In the genomic region with DNA sequence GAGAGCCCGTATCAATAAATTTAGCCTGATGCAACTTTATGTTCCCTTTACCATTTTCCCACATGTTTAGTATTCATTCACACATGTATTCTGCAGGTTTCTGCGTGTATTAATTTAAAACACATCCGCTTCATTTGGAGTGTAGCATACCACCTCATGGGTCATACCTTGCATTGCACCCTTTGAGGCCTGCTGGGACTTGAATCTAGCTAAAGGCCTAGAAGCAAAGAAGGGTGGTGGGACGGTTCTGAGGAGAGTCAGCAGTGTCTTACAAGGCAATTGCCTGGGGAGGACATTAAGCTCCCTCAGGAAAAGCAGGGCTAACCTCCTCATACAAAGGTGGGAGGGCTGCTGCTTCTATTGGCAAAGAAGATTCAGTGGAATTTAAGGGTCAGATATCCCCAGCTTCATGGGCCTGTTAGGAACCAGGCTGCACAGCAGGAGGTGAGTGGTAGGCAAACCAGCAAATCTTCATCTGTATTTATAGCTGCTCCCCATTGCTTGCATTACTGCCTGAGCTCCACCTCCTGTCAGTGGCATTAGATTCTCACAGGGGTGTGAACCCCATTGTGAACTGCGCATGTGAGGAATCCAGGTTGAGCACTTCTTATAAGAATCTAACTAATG, we compare ENCODE assay signal across 33 cellular contexts.
"Had no signal": no experiment of that assay in that cellular context is flagged by ENCODE, and none has a peak within 500 bp of the region (broad histone marks: within the 10 kb centered on the region; RNA-seq: fewer than 3 reads in every experiment).

No MANE protein-coding gene starts in this region.

- H3K36me3 Mint-ChIP-seq: activated naive CD4-positive, alpha-beta T cell treated with anti-CD3 and anti-CD28 coated beads, Interleukin-2, amount 10 ng/mL, durations not matched to agents 7 days and 5 days; activated naive CD4-positive, alpha-beta T cell treated with anti-CD3 and anti-CD28 coated beads, Interleukin-2, amount 50 U/mL, for 72 hours; activated naive CD8-positive, alpha-beta T cell treated with anti-CD3 and anti-CD28 coated beads, Interleukin-2, amount 10 ng/mL, durations not matched to agents 7 days and 5 days; brain had no signal

- DNase-seq: activated B cell treated with CpG ODN at 0.5 μM for 24 hours; activated CD4-positive, alpha-beta memory T cell treated with anti-CD3 and anti-CD28 coated beads, Interleukin-2, amount 10 ng/mL, durations not matched to agents 7 days and 5 days; activated CD4-positive, alpha-beta T cell treated with anti-CD3 and anti-CD28 coated beads, Interleukin-2, amount 10 ng/mL, durations not matched to agents 7 days and 5 days; activated CD4-positive, alpha-beta T cell treated with anti-CD3 and anti-CD28 coated beads, Interleukin-2, amount 50 U/mL, for 4 hours; activated CD8-positive, alpha-beta memory T cell treated with anti-CD3 and anti-CD28 coated beads, Interleukin-2, amount 50 U/mL, for 48 hours; activated gamma-delta T cell; activated naive CD4-positive, alpha-beta T cell; activated naive CD4-positive, alpha-beta T cell treated with anti-CD3 and anti-CD28 coated beads, Interleukin-2, amount 10 ng/mL, durations not matched to agents 7 days and 5 days; activated naive CD8-positive, alpha-beta T cell treated with anti-CD3 and anti-CD28 coated beads, Interleukin-2, amount 10 ng/mL, durations not matched to agents 7 days and 5 days; activated T-cell treated with anti-CD3 and anti-CD28 coated beads for 4 hours; activated T-cell treated with anti-CD3 and anti-CD28 coated beads, Interleukin-2, amount 50 U/mL, for 24 hours; activated T-cell treated with anti-CD3 and anti-CD28 coated beads, Interleukin-2, amount 50 U/mL, for 72 hours; central memory CD4-positive, alpha-beta T cell; cerebellar nuclear complex; dorsolateral prefrontal cortex; effector memory CD4-positive, alpha-beta T cell; foreskin melanocyte; heart right ventricle; T-helper 1 cell; T-helper 17 cell; T1000; WERI-Rb-1 had no signal

- H3K36me3 ChIP-seq: ascending aorta, breast epithelium, cardiac muscle cell, gastroesophageal sphincter, heart right ventricle, WERI-Rb-1 had no signal

- H3K9me3 Mint-ChIP-seq: activated B cell treated with CpG ODN at 0.5 μM for 24 hours; activated CD4-positive, alpha-beta memory T cell treated with anti-CD3 and anti-CD28 coated beads, Interleukin-2, amount 10 ng/mL, durations not matched to agents 7 days and 5 days; activated CD4-positive, alpha-beta T cell treated with anti-CD3 and anti-CD28 coated beads, Interleukin-2, amount 10 ng/mL, durations not matched to agents 7 days and 5 days; activated naive CD4-positive, alpha-beta T cell treated with anti-CD3 and anti-CD28 coated beads, Interleukin-2, amount 10 ng/mL, durations not matched to agents 7 days and 5 days; activated naive CD4-positive, alpha-beta T cell treated with anti-CD3 and anti-CD28 coated beads, Interleukin-2, amount 50 U/mL, for 72 hours; activated naive CD8-positive, alpha-beta T cell treated with anti-CD3 and anti-CD28 coated beads, Interleukin-2, amount 10 ng/mL, durations not matched to agents 7 days and 5 days; activated T-cell treated with anti-CD3 and anti-CD28 coated beads, Interleukin-2, amount 50 U/mL, for 24 hours; activated T-cell treated with anti-CD3 and anti-CD28 coated beads, Interleukin-2, amount 50 U/mL, for 72 hours; dendritic cell treated with granulocyte-macrophage colony-stimulating factor and Interleukin-4, amounts not matched to agents 40 ng/mL and 50 ng/mL, for 4 days; T-helper 2 cell treated with Interferon-gamma antibody and Interleukin-4, amounts not matched to agents 5 μg/mL and 100 μg/mL, for 36 hours had no signal

- H3K27ac Mint-ChIP-seq: activated B cell treated with CpG ODN at 0.5 μM for 24 hours; activated CD4-positive, alpha-beta memory T cell treated with anti-CD3 and anti-CD28 coated beads, Interleukin-2, amount 10 ng/mL, durations not matched to agents 7 days and 5 days; activated CD4-positive, alpha-beta T cell treated with anti-CD3 and anti-CD28 coated beads, Interleukin-2, amount 10 ng/mL, durations not matched to agents 7 days and 5 days; activated naive CD4-positive, alpha-beta T cell treated with anti-CD3 and anti-CD28 coated beads, Interleukin-2, amount 10 ng/mL, durations not matched to agents 7 days and 5 days; activated naive CD4-positive, alpha-beta T cell treated with anti-CD3 and anti-CD28 coated beads, Interleukin-2, amount 50 U/mL, for 72 hours; activated naive CD8-positive, alpha-beta T cell treated with anti-CD3 and anti-CD28 coated beads, Interleukin-2, amount 10 ng/mL, durations not matched to agents 7 days and 5 days; activated T-cell treated with anti-CD3 and anti-CD28 coated beads, Interleukin-2, amount 50 U/mL, for 24 hours; activated T-cell treated with anti-CD3 and anti-CD28 coated beads, Interleukin-2, amount 50 U/mL, for 72 hours; brain; dendritic cell treated with granulocyte-macrophage colony-stimulating factor and Interleukin-4, amounts not matched to agents 40 ng/mL and 50 ng/mL, for 4 days; T-helper 17 cell; T-helper 2 cell treated with Interferon-gamma antibody and Interleukin-4, amounts not matched to agents 5 μg/mL and 100 μg/mL, for 36 hours had no signal

- H3K9me3 ChIP-seq: ascending aorta, breast epithelium, gastroesophageal sphincter had no signal

- H3K27me3 Mint-ChIP-seq: activated CD4-positive, alpha-beta memory T cell treated with anti-CD3 and anti-CD28 coated beads, Interleukin-2, amount 10 ng/mL, durations not matched to agents 7 days and 5 days; activated CD4-positive, alpha-beta T cell treated with anti-CD3 and anti-CD28 coated beads, Interleukin-2, amount 10 ng/mL, durations not matched to agents 7 days and 5 days had no signal

- H3K27ac ChIP-seq: ascending aorta, breast epithelium, cardiac muscle cell, coronary artery, dorsolateral prefrontal cortex, epithelial cell of prostate, gastroesophageal sphincter, heart right ventricle, WERI-Rb-1 had no signal

- ATAC-seq: activated CD4-positive, CD25-positive, alpha-beta regulatory T cell treated with anti-CD3 and anti-CD28 coated beads, Interleukin-2, amount 50 U/mL, for 24 hours; activated naive CD4-positive, alpha-beta T cell treated with anti-CD3 and anti-CD28 coated beads, Interleukin-2, amount 50 U/mL, for 72 hours; activated T-cell treated with anti-CD3 and anti-CD28 coated beads, Interleukin-2, amount 50 U/mL, for 72 hours; gastroesophageal sphincter; heart right ventricle; T-helper 17 cell had no signal

- H3K4me1 Mint-ChIP-seq: activated B cell treated with CpG ODN at 0.5 μM for 24 hours; activated CD4-positive, alpha-beta memory T cell treated with anti-CD3 and anti-CD28 coated beads, Interleukin-2, amount 10 ng/mL, durations not matched to agents 7 days and 5 days; activated CD4-positive, alpha-beta T cell treated with anti-CD3 and anti-CD28 coated beads, Interleukin-2, amount 10 ng/mL, durations not matched to agents 7 days and 5 days; activated naive CD4-positive, alpha-beta T cell treated with anti-CD3 and anti-CD28 coated beads, Interleukin-2, amount 10 ng/mL, durations not matched to agents 7 days and 5 days; activated naive CD8-positive, alpha-beta T cell treated with anti-CD3 and anti-CD28 coated beads, Interleukin-2, amount 10 ng/mL, durations not matched to agents 7 days and 5 days; brain; T-helper 17 cell had no signal

- H3K4me3 ChIP-seq: ascending aorta, breast epithelium, cardiac muscle cell, coronary artery, dorsolateral prefrontal cortex, gastroesophageal sphincter, heart right ventricle had no signal

- H3K27me3 ChIP-seq: ascending aorta, breast epithelium, cardiac muscle cell, dorsolateral prefrontal cortex, gastroesophageal sphincter, heart right ventricle had no signal

- H3K4me1 ChIP-seq: ascending aorta, breast epithelium, gastroesophageal sphincter, heart right ventricle had no signal

- H3K4me3 Mint-ChIP-seq: activated B cell treated with CpG ODN at 0.5 μM for 24 hours; activated CD4-positive, alpha-beta memory T cell treated with anti-CD3 and anti-CD28 coated beads, Interleukin-2, amount 10 ng/mL, durations not matched to agents 7 days and 5 days; activated CD4-positive, alpha-beta T cell treated with anti-CD3 and anti-CD28 coated beads, Interleukin-2, amount 10 ng/mL, durations not matched to agents 7 days and 5 days; activated naive CD4-positive, alpha-beta T cell treated with anti-CD3 and anti-CD28 coated beads, Interleukin-2, amount 10 ng/mL, durations not matched to agents 7 days and 5 days; activated naive CD8-positive, alpha-beta T cell treated with anti-CD3 and anti-CD28 coated beads, Interleukin-2, amount 10 ng/mL, durations not matched to agents 7 days and 5 days; activated T-cell treated with anti-CD3 and anti-CD28 coated beads, Interleukin-2, amount 50 U/mL, for 24 hours; activated T-cell treated with anti-CD3 and anti-CD28 coated beads, Interleukin-2, amount 50 U/mL, for 72 hours; brain; dendritic cell treated with granulocyte-macrophage colony-stimulating factor and Interleukin-4, amounts not matched to agents 40 ng/mL and 50 ng/mL, for 4 days; T-helper 17 cell; T-helper 2 cell treated with Interferon-gamma antibody and Interleukin-4, amounts not matched to agents 5 μg/mL and 100 μg/mL, for 36 hours had no signal
